In the genomic region with DNA sequence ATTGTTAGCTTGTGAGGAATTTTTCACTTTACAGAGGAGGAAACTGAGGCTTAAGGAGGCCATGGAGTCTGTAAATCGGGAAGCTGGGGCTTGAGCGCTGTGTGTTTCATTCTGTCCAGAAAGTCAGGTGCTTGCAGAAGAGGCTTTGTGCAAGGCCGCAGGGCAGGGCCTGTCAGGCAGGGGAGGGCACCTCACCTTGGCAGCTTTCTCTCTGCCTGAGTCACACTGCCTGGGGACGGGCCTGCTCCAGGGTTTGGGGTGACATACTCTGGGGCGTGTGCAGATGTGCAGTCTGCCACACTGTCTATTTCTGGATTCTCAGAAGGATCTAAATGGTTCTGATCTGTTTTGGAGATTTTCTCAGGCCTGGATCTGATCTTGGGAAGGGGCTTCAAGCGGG, we compare ENCODE assay signal across 19 cellular contexts. TPM values are rescaled to one million over a fixed set of nuclear protein-coding genes. Genes with fewer than 3 reads are reported as not detected.
DNase-seq lines count a peak whose midpoint lies in the region; ATAC-seq and TF ChIP-seq lines count a peak whose summit lies in the region.
"Had no signal": no experiment of that assay in that cellular context is flagged by ENCODE, and none has a peak within 500 bp of the region (broad histone marks: within the 10 kb centered on the region; RNA-seq: fewer than 3 reads in every experiment).

No MANE protein-coding gene starts in this region.

- no peak for TF ChIP-seq CTCF in thyroid gland (IDR thresholded peaks at IDR 0.05)

- no peak overlapping the region for H3K4me3 ChIP-seq in thyroid gland (replicated peaks in 1 of 3)
- H3K4me3 ChIP-seq: sigmoid colon, vagina had no signal

- ATAC-seq in HG03521 (IDR thresholded peaks at IDR 0.05; ENCODE audit: unreplicated experiment): no peak
- ATAC-seq: HepG2 had no signal

- TF ChIP-seq POLR2A in thyroid gland (IDR thresholded peaks at IDR 0.05): no peak

- H3K9me3 ChIP-seq in thyroid gland: no peaks in the 10 kb centered on the region
- H3K9me3 ChIP-seq: sigmoid colon, vagina had no signal

- peaks cover 14 to 18% of the 10 kb centered on the region in 2 donors for H3K36me3 ChIP-seq in thyroid gland

- DNase-seq in activated effector memory CD4-positive, alpha-beta T cell treated with anti-CD3 and anti-CD28 coated beads, Interleukin-2, amount 50 U/mL, for 16 hours: peak; percentile 61
- no peak for DNase-seq in activated effector memory CD4-positive, alpha-beta T cell treated with Interleukin-2 at 50 U/mL for 16 hours
- DNase-seq in HPDE6-E6E7 (ENCODE audit: extremely low spot score) (peak; percentile 63), epithelial cell of prostate (ENCODE audit: low read depth, low spot score) (peak; percentile 31), thyroid gland (peak; percentile 78 to 90), NCI-H2029 (lab: John Stamatoyannopoulos, UW) (no peak), SKM-1 (lab: John Stamatoyannopoulos, UW; ENCODE audit: unreplicated experiment) (no peak)
- DNase-seq: activated CD8-positive, alpha-beta memory T cell treated with anti-CD3 and anti-CD28 coated beads for 24 hours; activated gamma-delta T cell treated with Interleukin-2 at 50 U/mL for 16 hours; anterior cingulate cortex; endodermal cell; NCI-H2029 treated with DMSO at 0.1 percent for 48 hours; NCI-H524; sigmoid colon; stimulated activated CD4-positive, alpha-beta T cell treated with anti-CD3 and anti-CD28 coated beads, Interleukin-1b, Interleukin-23, amount 100 ng/mL, for 48 hours had no signal

- H3K27me3 ChIP-seq in thyroid gland: no peaks in the 10 kb centered on the region
- H3K27me3 ChIP-seq: sigmoid colon, vagina had no signal

- intact Hi-C loops in thyroid gland (cut with DNase I): no loop called here

- no peaks in the 10 kb centered on the region for H3K4me1 ChIP-seq in thyroid gland
- H3K4me1 ChIP-seq: sigmoid colon, vagina had no signal

- 68 to 81% methylated on average over 6 of the region's 6 CpGs for WGBS in thyroid gland, 2 donors

- no peak overlapping the region for H3K27ac ChIP-seq in epithelial cell of prostate
- peak overlapping the region in 1 of 3 donors; percentile 71 for H3K27ac ChIP-seq in thyroid gland
- H3K27ac ChIP-seq: sigmoid colon, vagina had no signal

RNA-seq across cellular contexts. Expression of a gene that starts 8.4 kb away (rescaled TPM):
- 10 to 100 TPM; 16.9 to 99.4 (median 42.4) TPM for total RNA-seq in thyroid gland

RNA-seq across cellular contexts. Expression of a gene that starts 57.8 kb away (rescaled TPM):
- total RNA-seq in thyroid gland: not detected
- total RNA-seq: endodermal cell, HepG2, omental fat pad, sigmoid colon, vagina had no signal

Comparison
In these comparisons a context has a peak if more than half of its experiments do, and no peak if none do; other contexts are left out.
1. DNase-seq: peak in activated effector memory CD4-positive, alpha-beta T cell treated with anti-CD3 and anti-CD28 coated beads, Interleukin-2, amount 50 U/mL, for 16 hours (single experiment), HPDE6-E6E7 (single experiment), epithelial cell of prostate (single experiment) and thyroid gland (2 of 2); none in activated effector memory CD4-positive, alpha-beta T cell treated with Interleukin-2 at 50 U/mL for 16 hours (single experiment), NCI-H2029 (single experiment) and SKM-1 (single experiment).